Comparison of ENCODE assay signal across 21 cellular contexts in genomic region chr11:19379465-19379864, GRCh38.
"Had no signal": no experiment of that assay in that cellular context is flagged by ENCODE, and none has a peak within 500 bp of the region (broad histone marks: within the 10 kb centered on the region; RNA-seq: fewer than 3 reads in every experiment).

No MANE protein-coding gene starts in this region.

- ATAC-seq: activated CD8-positive, alpha-beta memory T cell treated with anti-CD3 and anti-CD28 coated beads, Interleukin-2, amount 10 ng/mL, durations not matched to agents 7 days and 5 days; body of pancreas; naive thymus-derived CD8-positive, alpha-beta T cell; stimulated activated naive B cell treated with anti-CD40 and anti-IgM and Interleukin-4, amounts not matched to agents 10 μg/mL and 1 μg/mL and 100 μg/mL, for 72 hours had no signal

- H3K36me3 Mint-ChIP-seq: activated CD8-positive, alpha-beta memory T cell treated with anti-CD3 and anti-CD28 coated beads, Interleukin-2, amount 10 ng/mL, durations not matched to agents 7 days and 5 days; activated naive CD4-positive, alpha-beta T cell treated with anti-CD3 and anti-CD28 coated beads, Interleukin-2, amount 10 ng/mL, durations not matched to agents 7 days and 5 days; naive thymus-derived CD8-positive, alpha-beta T cell; stimulated activated naive B cell treated with anti-CD40 and anti-IgM and Interleukin-4, amounts not matched to agents 10 μg/mL and 1 μg/mL and 100 μg/mL, for 72 hours had no signal

- H3K27me3 ChIP-seq: body of pancreas, tibial nerve, vagina had no signal

- H3K27ac ChIP-seq: body of pancreas, left lung, neutrophil, skin epidermis, tibial nerve, vagina had no signal

- H3K27ac Mint-ChIP-seq: activated CD8-positive, alpha-beta memory T cell treated with anti-CD3 and anti-CD28 coated beads, Interleukin-2, amount 10 ng/mL, durations not matched to agents 7 days and 5 days; activated naive CD4-positive, alpha-beta T cell treated with anti-CD3 and anti-CD28 coated beads, Interleukin-2, amount 10 ng/mL, durations not matched to agents 7 days and 5 days; activated T-cell treated with anti-CD3 and anti-CD28 coated beads, Interleukin-2, amount 50 U/mL, for 24 hours; stimulated activated naive B cell treated with anti-CD40 and anti-IgM and Interleukin-4, amounts not matched to agents 10 μg/mL and 1 μg/mL and 100 μg/mL, for 72 hours had no signal

- H3K4me3 Mint-ChIP-seq: activated CD8-positive, alpha-beta memory T cell treated with anti-CD3 and anti-CD28 coated beads, Interleukin-2, amount 10 ng/mL, durations not matched to agents 7 days and 5 days; activated naive CD4-positive, alpha-beta T cell treated with anti-CD3 and anti-CD28 coated beads, Interleukin-2, amount 10 ng/mL, durations not matched to agents 7 days and 5 days; activated T-cell treated with anti-CD3 and anti-CD28 coated beads, Interleukin-2, amount 50 U/mL, for 24 hours; naive thymus-derived CD8-positive, alpha-beta T cell; stimulated activated naive B cell treated with anti-CD40 and anti-IgM and Interleukin-4, amounts not matched to agents 10 μg/mL and 1 μg/mL and 100 μg/mL, for 72 hours had no signal

- H3K9me3 ChIP-seq: body of pancreas, left lung, neutrophil, tibial nerve, vagina had no signal

- H3K4me1 ChIP-seq: body of pancreas, left lung, vagina had no signal

- FAIRE-seq: islet of Langerhans had no signal

- H3K4me1 Mint-ChIP-seq: activated CD8-positive, alpha-beta memory T cell treated with anti-CD3 and anti-CD28 coated beads, Interleukin-2, amount 10 ng/mL, durations not matched to agents 7 days and 5 days; activated naive CD4-positive, alpha-beta T cell treated with anti-CD3 and anti-CD28 coated beads, Interleukin-2, amount 10 ng/mL, durations not matched to agents 7 days and 5 days; naive thymus-derived CD8-positive, alpha-beta T cell; stimulated activated naive B cell treated with anti-CD40 and anti-IgM and Interleukin-4, amounts not matched to agents 10 μg/mL and 1 μg/mL and 100 μg/mL, for 72 hours had no signal

- H3K36me3 ChIP-seq: left lung, neutrophil, tibial nerve, vagina had no signal

- DNase-seq: activated CD4-positive, alpha-beta T cell treated with anti-CD3 and anti-CD28 coated beads, Interleukin-2, amount 50 U/mL, for 48 hours; activated CD8-positive, alpha-beta memory T cell treated with anti-CD3 and anti-CD28 coated beads, Interleukin-2, amount 10 ng/mL, durations not matched to agents 7 days and 5 days; activated naive CD4-positive, alpha-beta T cell treated with anti-CD3 and anti-CD28 coated beads, Interleukin-2, amount 10 ng/mL, durations not matched to agents 7 days and 5 days; activated T-cell treated with anti-CD3 and anti-CD28 coated beads, Interleukin-2, amount 50 U/mL, for 24 hours; body of pancreas; central memory CD4-positive, alpha-beta T cell; effector CD4-positive, alpha-beta T cell; left lung; naive thymus-derived CD8-positive, alpha-beta T cell; posterior cingulate gyrus; retina; stimulated activated CD4-positive, alpha-beta T cell treated with anti-CD3 and anti-CD28 coated beads, Interleukin-15, amount 100 ng/mL, for 24 hours; stimulated activated CD4-positive, alpha-beta T cell treated with anti-CD3 and anti-CD28 coated beads, Interleukin-4, amount 100 ng/mL, for 1 hour; stimulated activated naive B cell treated with anti-CD40 and anti-IgM and Interleukin-4, amounts not matched to agents 10 μg/mL and 1 μg/mL and 100 μg/mL, for 72 hours; T1000 had no signal

- H3K4me3 ChIP-seq: body of pancreas, coronary artery, left lung, skin epidermis, tibial nerve, vagina had no signal

- H3K9me3 Mint-ChIP-seq: activated naive CD4-positive, alpha-beta T cell treated with anti-CD3 and anti-CD28 coated beads, Interleukin-2, amount 10 ng/mL, durations not matched to agents 7 days and 5 days; activated T-cell treated with anti-CD3 and anti-CD28 coated beads, Interleukin-2, amount 50 U/mL, for 24 hours; stimulated activated naive B cell treated with anti-CD40 and anti-IgM and Interleukin-4, amounts not matched to agents 10 μg/mL and 1 μg/mL and 100 μg/mL, for 72 hours had no signal
